In genomic region chr7:16644624-16644986, GRCh38 we compare ENCODE assay signal across 7 cellular contexts. TPM values are rescaled to one million over a fixed set of nuclear protein-coding genes. Genes with fewer than 3 reads are reported as not detected.
DNase-seq lines count a peak whose midpoint lies in the region; ATAC-seq and TF ChIP-seq lines count a peak whose summit lies in the region.

No MANE protein-coding gene starts in this region.

- H3K4me3 Mint-ChIP-seq in activated T-helper 17 cell treated with anti-CD3 and anti-CD28 coated beads, Interleukin-2, amount 50 U/mL, for 72 hours = peak overlapping the region; percentile 85

- peak; percentile 22 for TF ChIP-seq POLR2A in HCT116 (IDR thresholded peaks at IDR 0.05; ENCODE audit: borderline replicate concordance, extremely low read depth, insufficient read depth, insufficient read length)

- H3K9me3 ChIP-seq in HCT116 (ENCODE audit: control insufficient read depth in 1 of 2, insufficient read depth in 1 of 2, low read depth in 1 of 2, low read length in 2 of 2) = no peaks in the 10 kb centered on the region
- H3K9me3 ChIP-seq in Panc1 (ENCODE audit: control insufficient read depth, insufficient read depth, low read depth, low read length) = no peaks in the 10 kb centered on the region
- no peaks in the 10 kb centered on the region for H3K9me3 ChIP-seq in neutrophil

- CTCF ChIA-PET in HCT116 (lab: Charles Lee) = interaction anchor here (1.4 kb wide), 1 partner anchor 80 kb away, joined by 3 read pairs; no protein-coding TSS in a partner anchor
- CTCF ChIA-PET in Panc1 (lab: Charles Lee) = no interaction called here

- no TSS peak for BruUV-seq in HCT116 (replicated peaks; lab: Mats Ljungman, UMichigan)
- no TSS peak for BruUV-seq in Panc1 (replicated peaks; lab: Mats Ljungman, UMichigan)

- H4K20me1 ChIP-seq in HCT116 (ENCODE audit: insufficient read depth) = no peaks in the 10 kb centered on the region; the same call in 1 of the 2 replicates

- DNase-seq in HCT116 (ENCODE audit: low read depth, low spot score) = no peak
- no peak for DNase-seq in Panc1 (ENCODE audit: low read depth, low spot score)
- peak; percentile 33 for DNase-seq in fibroblast of pulmonary artery (ENCODE audit: low read depth)
- peak; percentile 65 for DNase-seq in ureter (ENCODE audit: low spot score)
- DNase-seq in NCI-H1930 (lab: John Stamatoyannopoulos, UW) = no peak

- no peaks in the 10 kb centered on the region for H3K9me2 ChIP-seq in HCT116 (ENCODE audit: insufficient read depth)

- in situ Hi-C loops in Panc1 (cut with HindIII; ENCODE audit: low pct_unique_long_range_greater_than_20kb, low sequenced_read_pairs) = no loop called here

- H3K4me2 ChIP-seq in HCT116 (ENCODE audit: low read length) = peak overlapping the region; percentile 86

- H3K4me1 ChIP-seq in HCT116 (ENCODE audit: control insufficient read depth in 1 of 2, insufficient read depth in 2 of 2, low read length in 2 of 2) (peaks cover 28% of the 10 kb centered on the region in 2 experiments; a peak in 3 of 4 replicates), Panc1 (ENCODE audit: control insufficient read depth, insufficient read depth, low read length) (peaks cover 38% of the 10 kb centered on the region), neutrophil (ENCODE audit: control insufficient read depth in 1 of 2, insufficient read depth in 1 of 2, low read depth in 1 of 2, low read length in 1 of 2) (peaks cover 20 to 23% of the 10 kb centered on the region in 2 experiments)

- H3K4me1 Mint-ChIP-seq in activated T-helper 17 cell treated with anti-CD3 and anti-CD28 coated beads, Interleukin-2, amount 50 U/mL, for 72 hours = peaks cover 33% of the 10 kb centered on the region

- H3K27ac ChIP-seq in HCT116 (ENCODE audit: low read depth, low read length) (peak overlapping the region; percentile 89), Panc1 (ENCODE audit: low read length) (peak overlapping the region; percentile 93), neutrophil (peak overlapping the region; percentile 91)

- H3K36me3 Mint-ChIP-seq in activated T-helper 17 cell treated with anti-CD3 and anti-CD28 coated beads, Interleukin-2, amount 50 U/mL, for 72 hours (ENCODE audit: low read depth) = peaks cover 47% of the 10 kb centered on the region

- no peaks in the 10 kb centered on the region for H3K27me3 Mint-ChIP-seq in activated T-helper 17 cell treated with anti-CD3 and anti-CD28 coated beads, Interleukin-2, amount 50 U/mL, for 72 hours

- H3K27me3 ChIP-seq in HCT116 (ENCODE audit: insufficient read depth, low read length) (no peaks in the 10 kb centered on the region), Panc1 (ENCODE audit: control insufficient read depth, insufficient read depth, low read length) (no peaks in the 10 kb centered on the region), neutrophil (peaks cover 10% of the 10 kb centered on the region)

- intact Hi-C loops in HCT116 (cut with micrococcal nuclease) (no loop called here), Panc1 (cut with micrococcal nuclease; ENCODE audit: unreplicated experiment) (no loop called here)

- peaks cover 86% of the 10 kb centered on the region for H3K79me2 ChIP-seq in HCT116 (ENCODE audit: insufficient read depth, low read length)

- RAD21 ChIA-PET in HCT116 (lab: Charles Lee; ENCODE audit: low non-redundant PET in 1 of 2, low total read pairs in 2 of 2, uncharacterized antibody in 2 of 2, unreplicated experiment in 2 of 2) = no interaction called here

- peak; percentile 49 for ATAC-seq in HCT116
- ATAC-seq in Panc1 = peak; percentile 26
- peak; percentile 11 for ATAC-seq in activated T-helper 17 cell treated with anti-CD3 and anti-CD28 coated beads, Interleukin-2, amount 50 U/mL, for 72 hours (replicated peaks)

- no peaks in the 10 kb centered on the region for H3K9me3 Mint-ChIP-seq in activated T-helper 17 cell treated with anti-CD3 and anti-CD28 coated beads, Interleukin-2, amount 50 U/mL, for 72 hours

- H3K9ac ChIP-seq in HCT116 (ENCODE audit: low read length) = peak overlapping the region; percentile 84

- H3K36me3 ChIP-seq in HCT116 (ENCODE audit: control insufficient read depth in 1 of 2, insufficient read depth in 2 of 2, low read length in 2 of 2) (peaks cover 0 to 7% of the 10 kb centered on the region in 2 experiments; a peak in 1 of 4 replicates), Panc1 (ENCODE audit: control insufficient read depth, insufficient read depth, low read length) (no peaks in the 10 kb centered on the region; the same call in 1 of the 2 replicates), neutrophil (no peaks in the 10 kb centered on the region)

- TF ChIP-seq RAD21 in HCT116 (IDR thresholded peaks at IDR 0.05; ENCODE audit: low read depth) = no peak

- peak overlapping the region; percentile 85 to 90 for H3K4me3 ChIP-seq in HCT116 (replicated peaks in 1 of 2; ENCODE audit: low read depth in 1 of 2, low read length in 2 of 2)
- peak overlapping the region; percentile 76 to 95 for H3K4me3 ChIP-seq in Panc1 (ENCODE audit: low read depth in 2 of 2, low read length in 2 of 2)
- H3K4me3 ChIP-seq in fibroblast of pulmonary artery (replicated peaks; ENCODE audit: low read depth, low read length) = peak overlapping the region; percentile 89
- peak overlapping the region; percentile 86 to 98 for H3K4me3 ChIP-seq in neutrophil (ENCODE audit: low read depth in 1 of 2, low read length in 1 of 2)

- POLR2A ChIA-PET in HCT116 (lab: Charles Lee) (no interaction called here), Panc1 (lab: Charles Lee) (no interaction called here)

- H2AFZ ChIP-seq in HCT116 (ENCODE audit: low read depth, low read length, poor library complexity, severe bottlenecking) = peak overlapping the region; percentile 66

- peak overlapping the region; percentile 93 for H3K27ac Mint-ChIP-seq in activated T-helper 17 cell treated with anti-CD3 and anti-CD28 coated beads, Interleukin-2, amount 50 U/mL, for 72 hours

- TF ChIP-seq CTCF in HCT116 (IDR thresholded peaks at IDR 0.05 in 2 of 3, conservative IDR thresholded peaks at IDR 0.05 in 1 of 3; ENCODE audit: borderline replicate concordance in 1 of 3, insufficient read depth in 1 of 3, low read depth in 2 of 3, low read length in 2 of 3) = no peak
- no peak for TF ChIP-seq CTCF in Panc1 (IDR thresholded peaks at IDR 0.05)
- no peak for TF ChIP-seq CTCF in fibroblast of pulmonary artery (IDR thresholded peaks at IDR 0.05; ENCODE audit: low read length, missing control alignments)
- TF ChIP-seq CTCF in neutrophil (IDR thresholded peaks at IDR 0.05) = no peak

TF ChIP-seq in HCT116, 20 proteins besides CTCF, POLR2A, EP300 and RAD21:
- TF ChIP-seq YY1 (IDR thresholded peaks at IDR 0.05; ENCODE audit: extremely low read depth, insufficient replicate concordance, low read depth, low read length) (peak; percentile 79), SIN3A (IDR thresholded peaks at IDR 0.05; ENCODE audit: low read depth) (peak; percentile 62), ELF1 (IDR thresholded peaks at IDR 0.05; ENCODE audit: borderline replicate concordance, low read depth) (peak; percentile 57), MAX (IDR thresholded peaks at IDR 0.05) (peak; percentile 79), POLR2AphosphoS5 (IDR thresholded peaks at IDR 0.05; ENCODE audit: low read depth, low read length) (peak; percentile 67), SRF (IDR thresholded peaks at IDR 0.05; ENCODE audit: low read depth) (no peak), CBX3 (IDR thresholded peaks at IDR 0.05; ENCODE audit: low read depth) (no peak), JUND (IDR thresholded peaks at IDR 0.05) (peak; percentile 9; the same call in 1 of the 2 replicates)

RNA-seq across cellular contexts. Expression of gene ANKMY2, which starts 0.9 kb away (rescaled TPM):
- 24.9 TPM for total RNA-seq in HCT116 (2021; ENCODE audit: unreplicated experiment)
- 13.2 and 13.3 TPM in 2 replicates for polyA plus RNA-seq in HCT116 (2012)
- total RNA-seq in Panc1 (2021; ENCODE audit: unreplicated experiment) = 18.6 TPM
- 15.1 TPM for polyA plus RNA-seq in Panc1 (2012; ENCODE audit: insufficient read length)
- total RNA-seq in activated T-helper 17 cell treated with anti-CD3 and anti-CD28 coated beads, Interleukin-2, amount 50 U/mL, for 72 hours = 10 to 100 TPM; 10.0 to 10.2 TPM
- total RNA-seq in ureter = 25.1 TPM

RNA-seq across cellular contexts. Expression of gene BZW2, which starts 1.4 kb away (rescaled TPM):
- total RNA-seq in HCT116 (2021; ENCODE audit: unreplicated experiment) (119 TPM), Panc1 (2021; ENCODE audit: unreplicated experiment) (80.9 TPM), ureter (96.3 TPM)
- polyA plus RNA-seq in HCT116 (2012) = 66.3 and 88.3 TPM in 2 replicates
- polyA plus RNA-seq in Panc1 (2012; ENCODE audit: insufficient read length) = 58.7 TPM
- total RNA-seq in activated T-helper 17 cell treated with anti-CD3 and anti-CD28 coated beads, Interleukin-2, amount 50 U/mL, for 72 hours = 10 to 100 TPM; 40.4 to 94.2 TPM

Comparison
In these comparisons a context has a peak if more than half of its experiments do, and no peak if none do; other contexts are left out.
1. DNase-seq: peak in fibroblast of pulmonary artery (single experiment) and ureter (single experiment); none in HCT116 (single experiment), Panc1 (single experiment) and NCI-H1930 (0 of 2).
2. Peak in every context shown above with its lines, with median percentiles within 50 percentile points of each other: ATAC-seq, H3K27ac ChIP-seq and H3K4me3 ChIP-seq.